Comparison of ENCODE assay signal across 7 cellular contexts in genomic region chr2:125822746-125823145, GRCh38.
"Had no signal": no experiment of that assay in that cellular context is flagged by ENCODE, and none has a peak within 500 bp of the region (broad histone marks: within the 10 kb centered on the region; RNA-seq: fewer than 3 reads in every experiment).

No MANE protein-coding gene starts in this region.

- FAIRE-seq: HepG2, HTR-8/SVneo, K562 had no signal

- H3K27ac ChIP-seq: HL-60 had no signal

- H3K4me3 ChIP-seq: K562 had no signal

- DNase-seq: IMR-90, KBM-7, KG1 had no signal
